8 cellular contexts compared by ENCODE assay signal in genomic region chr20:31502884-31503673, GRCh38. TPM values are rescaled to one million over a fixed set of nuclear protein-coding genes. Genes with fewer than 3 reads are reported as not detected.
A peak's percentile ranks its signal among the peaks of the same experiment; 100 is the strongest.
DNase-seq lines count a peak whose midpoint lies in the region; ATAC-seq and TF ChIP-seq lines count a peak whose summit lies in the region.
"Not testable (repeated sequence)": the region's sequence is repeated elsewhere in the genome, so short reads cannot be mapped to it uniquely, and the experiment has no call there.

No MANE protein-coding gene starts in this region.

- intact Hi-C loops in PC-3 (cut with micrococcal nuclease): loop anchor here (1.0 to 5.0 kb wide), 2 partner anchors 41 to 90 kb away; no protein-coding TSS in a partner anchor

- peak overlapping the region in 2 of 6 donors; percentile 8 to 14 for H3K27ac Mint-ChIP-seq in naive B cell

- not testable (repeated sequence) for H3K4me2 ChIP-seq in PC-3 (ENCODE audit: low read length)

- H3K27me3 ChIP-seq in PC-3 (ENCODE audit: low read length): not testable (repeated sequence)

- not testable (repeated sequence) for H3K4me3 ChIP-seq in PC-3 (ENCODE audit: low read length)

- peaks cover 4 to 42% (median 33%) of the 10 kb centered on the region in 3 donors for H3K27me3 Mint-ChIP-seq in naive B cell

- peak; percentile 41 for DNase-seq in DMS53 treated with DMSO at 0.1 percent for 48 hours (lab: John Stamatoyannopoulos, UW; ENCODE audit: unreplicated experiment)
- peak; percentile 91 for DNase-seq in HuH-7 (ENCODE audit: low spot score)
- DNase-seq in PC-3: peak; percentile 84
- DNase-seq in activated T-cell treated with anti-CD3 and anti-CD28 coated beads for 24 hours (ENCODE audit: low read depth): peak; percentile 70
- DNase-seq in naive B cell: peak; percentile 65
- DNase-seq in stimulated activated CD8-positive, alpha-beta memory T cell treated with anti-CD3 and anti-CD28 coated beads, Interleukin-7, amount 100 ng/mL, for 4 hours (ENCODE audit: low read depth in 2 of 2): peak; percentile 49 to 58

- H3K36me3 ChIP-seq in PC-3 (ENCODE audit: low read depth, low read length): not testable (repeated sequence)

- CTCF ChIA-PET in PC-3 (lab: Charles Lee): interaction anchor here (0.5 to 1.3 kb wide), 8 partner anchors 8 to 367 kb away, joined by 3 to 8 read pairs (median 5); partner anchors contain the start of genes DUSP15 and TTLL9

- POLR2A ChIA-PET in PC-3 (lab: Charles Lee; ENCODE audit: unreplicated experiment): not testable (repeated sequence)

- 0 out of 2 replicates have a peak overlapping the region, but pooled peaks have one; percentile 13 for H2AFZ ChIP-seq in PC-3 (ENCODE audit: low read length)

- peak overlapping the region in 1 of 8 donors; percentile 6 for H3K4me3 Mint-ChIP-seq in naive B cell

- not testable (repeated sequence) for H3K9ac ChIP-seq in PC-3 (ENCODE audit: low read length)

- not testable (repeated sequence) for H3K9me3 ChIP-seq in PC-3 (ENCODE audit: low read length)

- H3K79me2 ChIP-seq in PC-3 (ENCODE audit: low read length): not testable (repeated sequence)

- ATAC-seq in GM21529 (IDR thresholded peaks at IDR 0.05; ENCODE audit: unreplicated experiment) (peak; percentile 92), PC-3 (peak; percentile 99), esophagus mucosa (peak; percentile 89), naive B cell (ENCODE audit: low read depth in 2 of 2) (peak; percentile 94 to 97)

- not testable (repeated sequence) for H3F3A ChIP-seq in PC-3 (ENCODE audit: low read length, unreplicated experiment)

- H4K20me1 ChIP-seq in PC-3 (ENCODE audit: low read length): not testable (repeated sequence)

- not testable (repeated sequence) for H3K36me3 Mint-ChIP-seq in naive B cell

- not testable (repeated sequence) for H3K27ac ChIP-seq in PC-3 (ENCODE audit: low read length)

- not testable (repeated sequence) for BruUV-seq in PC-3 (replicated peaks; lab: Mats Ljungman, UMichigan)

- not testable (repeated sequence) for H3K9me2 ChIP-seq in PC-3 (replicated peaks; ENCODE audit: low read length)

- peaks cover 8 to 12% (median 9%) of the 10 kb centered on the region in 3 donors for H3K4me1 Mint-ChIP-seq in naive B cell

- TF ChIP-seq CTCF in PC-3 (conservative IDR thresholded peaks at IDR 0.05; ENCODE audit: low read depth, low read length): peak; percentile 88

- not testable (repeated sequence) for H3K4me1 ChIP-seq in PC-3 (ENCODE audit: insufficient read depth, low read length)

- H3K9me3 Mint-ChIP-seq in naive B cell: not testable (repeated sequence)

RNA-seq across cellular contexts. Expression of gene HM13, which starts 11.2 kb away (rescaled TPM):
- total RNA-seq in PC-3 (2014; rRNA removed) (99.5 and 125 TPM in 2 replicates), esophagus mucosa (232 TPM)
- polyA plus RNA-seq in naive B cell (ENCODE audit: low read depth in 6 of 6): 100 to 1,000 TPM in 2 of 6 donors, 10 to 100 TPM in 4; 71.9 to 118 (median 88.0) TPM

RNA-seq across cellular contexts. Expression of gene REM1, which starts 28.0 kb away (rescaled TPM):
- total RNA-seq in PC-3 (2014; rRNA removed) (not detected in 2 replicates), esophagus mucosa (0.20 TPM)
- not detected for polyA plus RNA-seq in naive B cell (ENCODE audit: low read depth in 6 of 6)

RNA-seq across cellular contexts. Expression of gene DEFB124, which starts 28.2 kb away (rescaled TPM):
- total RNA-seq in PC-3 (2014; rRNA removed) (not detected in 2 replicates), esophagus mucosa (not detected)
- not detected for polyA plus RNA-seq in naive B cell (ENCODE audit: low read depth in 6 of 6)

Comparison
In these comparisons a context has a peak if more than half of its experiments do, and no peak if none do; other contexts are left out.
1. DNase-seq: peak in every context shown above with its lines; median percentile 91 in HuH-7; 84 in PC-3; 70 in activated T-cell treated with anti-CD3 and anti-CD28 coated beads for 24 hours; 65 in naive B cell; 54 in stimulated activated CD8-positive, alpha-beta memory T cell treated with anti-CD3 and anti-CD28 coated beads, Interleukin-7, amount 100 ng/mL, for 4 hours; 41 in DMS53 treated with DMSO at 0.1 percent for 48 hours.